ENCODE assay signal across 1 cellular context in genomic region chr12:116906285-116906684, GRCh38.
TF ChIP-seq lines count a peak whose summit lies in the region.

No MANE protein-coding gene starts in this region.

TF ChIP-seq in HEK293, 187 proteins besides CTCF, POLR2A, EP300 and RAD21 (continued from another document):
- TF ChIP-seq ZNF518A (tag by site-specific recombination; conservative IDR thresholded peaks at IDR 0.05; ENCODE audit: low read depth) = peak; percentile 90
- TF ChIP-seq ZNF121 (tag by site-specific recombination; IDR thresholded peaks at IDR 0.05) = no peak
- no peak for TF ChIP-seq ZNF776 (tag by site-specific recombination; IDR thresholded peaks at IDR 0.05; ENCODE audit: borderline replicate concordance)
- peak; percentile 79 for TF ChIP-seq ZNF623 (tag by site-specific recombination; IDR thresholded peaks at IDR 0.05)
- TF ChIP-seq ZNF140 (tag by site-specific recombination; IDR thresholded peaks at IDR 0.05) = peak; percentile 75; the same call in 1 of the 2 replicates
- TF ChIP-seq OVOL3 (tag by site-specific recombination; IDR thresholded peaks at IDR 0.05) = no peak
- no peak for TF ChIP-seq ZFP3 (tag by site-specific recombination; IDR thresholded peaks at IDR 0.05; ENCODE audit: low read depth)
- TF ChIP-seq FEZF1 (tag by site-specific recombination; IDR thresholded peaks at IDR 0.05) = no peak
- TF ChIP-seq ZNF529 (tag by site-specific recombination; IDR thresholded peaks at IDR 0.05; ENCODE audit: insufficient replicate concordance) = peak; percentile 20
- TF ChIP-seq MYNN (tag by site-specific recombination; IDR thresholded peaks at IDR 0.05; ENCODE audit: borderline replicate concordance) = no peak
- 0 out of 2 replicates have a peak, but pooled peaks have one; percentile 50 for TF ChIP-seq ZFP37 (tag by site-specific recombination; IDR thresholded peaks at IDR 0.05)
- peak; percentile 80 for TF ChIP-seq ZNF510 (tag by site-specific recombination; IDR thresholded peaks at IDR 0.05; ENCODE audit: insufficient replicate concordance)
- TF ChIP-seq ZNF132 (tag by site-specific recombination; IDR thresholded peaks at IDR 0.05; ENCODE audit: borderline replicate concordance) = no peak
- 0 out of 2 replicates have a peak, but pooled peaks have one; percentile 34 for TF ChIP-seq ZNF202 (tag by site-specific recombination; IDR thresholded peaks at IDR 0.05; ENCODE audit: borderline replicate concordance)
- no peak for TF ChIP-seq BCL11B (tag by site-specific recombination; IDR thresholded peaks at IDR 0.05; ENCODE audit: low read depth)
- peak; percentile 90 for TF ChIP-seq ZNF426 (tag by site-specific recombination; IDR thresholded peaks at IDR 0.05)
- TF ChIP-seq ZNF433 (tag by site-specific recombination; IDR thresholded peaks at IDR 0.05; ENCODE audit: low read depth) = peak; percentile 55; the same call in 1 of the 2 replicates
- TF ChIP-seq ZNF624 (tag by site-specific recombination; IDR thresholded peaks at IDR 0.05) = no peak
- TF ChIP-seq KLF17 (tag by site-specific recombination; IDR thresholded peaks at IDR 0.05) = no peak
- peak; percentile 64; the same call in 1 of the 2 replicates for TF ChIP-seq ZNF404 (tag by site-specific recombination; IDR thresholded peaks at IDR 0.05)
- TF ChIP-seq ZNF266 (tag by site-specific recombination; IDR thresholded peaks at IDR 0.05; ENCODE audit: low read depth) = peak; percentile 56; the same call in 1 of the 2 replicates
- peak; percentile 51; the same call in 1 of the 2 replicates for TF ChIP-seq ZNF629 (tag by site-specific recombination; IDR thresholded peaks at IDR 0.05)
- no peak for TF ChIP-seq ZNF311 (tag by site-specific recombination; IDR thresholded peaks at IDR 0.05; ENCODE audit: borderline replicate concordance)
- no peak for TF ChIP-seq KLF16 (tag by site-specific recombination; IDR thresholded peaks at IDR 0.05)
- TF ChIP-seq ZNF558 (tag by site-specific recombination; IDR thresholded peaks at IDR 0.05) = 0 out of 2 replicates have a peak, but pooled peaks have one; percentile 50
- 0 out of 2 replicates have a peak, but pooled peaks have one; percentile 50 for TF ChIP-seq ZNF292 (tag by site-specific recombination; IDR thresholded peaks at IDR 0.05; ENCODE audit: borderline replicate concordance, low read depth)
